ENCODE assay signal across 26 cellular contexts in the genomic region with DNA sequence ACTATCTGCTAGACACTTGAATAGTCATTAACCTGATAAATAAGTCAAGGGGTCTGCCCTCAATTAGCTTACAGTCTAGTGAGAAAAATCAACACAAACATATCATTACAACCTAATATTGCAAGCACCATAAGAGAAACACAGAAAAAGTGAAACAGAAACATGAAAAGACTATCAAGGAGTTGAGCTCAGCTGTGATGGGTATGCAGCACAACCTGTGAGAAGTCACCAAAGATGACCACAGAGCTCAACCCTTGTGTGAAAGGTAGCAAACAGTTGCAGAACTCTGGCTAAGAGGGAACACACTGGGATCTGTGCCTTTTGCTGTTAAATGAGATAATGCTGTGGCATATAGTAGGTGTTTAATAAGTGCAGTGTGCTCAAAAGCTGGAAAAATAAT.
"Had no signal": no experiment of that assay in that cellular context is flagged by ENCODE, and none has a peak within 500 bp of the region (broad histone marks: within the 10 kb centered on the region; RNA-seq: fewer than 3 reads in every experiment).

No MANE protein-coding gene starts in this region.

- H3K27me3 ChIP-seq: stomach, suprapubic skin, testis, thyroid gland, tibial artery, tibial nerve, transverse colon, upper lobe of left lung, upper lobe of right lung, vagina had no signal

- H3K27me3 Mint-ChIP-seq: stimulated activated memory B cell treated with anti-CD40 and anti-IgM and Interleukin-4, amounts not matched to agents 10 μg/mL and 1 μg/mL and 100 μg/mL, for 72 hours; stimulated activated naive CD8-positive, alpha-beta T cell treated with anti-CD3 and anti-CD28 coated beads, Interleukin-15, amount 100 ng/mL, for 72 hours had no signal

- H3K9me3 Mint-ChIP-seq: stimulated activated effector memory CD8-positive, alpha-beta T cell treated with anti-CD3 and anti-CD28 coated beads, Interleukin-12 subunit alpha, Interleukin-12 subunit beta, amount 100 ng/mL, for 72 hours; stimulated activated memory B cell treated with anti-CD40 and anti-IgM and Interleukin-4, amounts not matched to agents 10 μg/mL and 1 μg/mL and 100 μg/mL, for 72 hours; stimulated activated naive B cell treated with anti-CD40 and anti-IgM and Interleukin-4, amounts not matched to agents 10 μg/mL and 1 μg/mL and 100 μg/mL, for 72 hours; stimulated activated naive CD8-positive, alpha-beta T cell treated with anti-CD3 and anti-CD28 coated beads, Interleukin-15, Interleukin-2, amounts not matched to agents 100 ng/mL and 50 ng/mL, for 24 hours; type B pancreatic cell had no signal

- DNase-seq: stimulated activated CD4-positive, alpha-beta T cell treated with anti-CD3 and anti-CD28 coated beads, Interleukin-2, amount 100 ng/mL, for 48 hours; stimulated activated CD4-positive, alpha-beta T cell treated with anti-CD3 and anti-CD28 coated beads, Interleukin-4, amount 100 ng/mL, for 24 hours; stimulated activated CD4-positive, alpha-beta T cell treated with anti-CD3 and anti-CD28 coated beads, Interleukin-4, amount 100 ng/mL, for 4 hours; stimulated activated CD8-positive, alpha-beta memory T cell treated with anti-CD3 and anti-CD28 coated beads, Interleukin-4, amount 100 ng/mL, for 48 hours; stimulated activated naive B cell treated with anti-CD40 and anti-IgM and Interleukin-4, amounts not matched to agents 10 μg/mL and 1 μg/mL and 100 μg/mL, for 72 hours; stimulated activated naive CD4-positive, alpha-beta T cell; stimulated activated naive CD4-positive, alpha-beta T cell treated with Interleukin-2 at 50 U/mL for 16 hours; stimulated activated naive CD8-positive, alpha-beta T cell treated with anti-CD3 and anti-CD28 coated beads, Interleukin-15, amount 100 ng/mL, for 72 hours; stimulated activated naive CD8-positive, alpha-beta T cell treated with anti-CD3 and anti-CD28 coated beads, Interleukin-15, Interleukin-2, amounts not matched to agents 100 U/mL and 50 U/mL, for 24 hours; stomach; substantia nigra; testis; thyroid gland; tibial artery; transverse colon; upper lobe of left lung; upper lobe of right lung; uterus had no signal

- H3K4me1 ChIP-seq: stomach, suprapubic skin, testis, thyroid gland, tibial artery, tibial nerve, transverse colon, upper lobe of left lung, upper lobe of right lung, uterus, vagina had no signal

- H3K27ac ChIP-seq: stomach, suprapubic skin, testis, thoracic aorta, thyroid gland, tibial artery, tibial nerve, transverse colon, upper lobe of left lung, upper lobe of right lung, uterus, vagina had no signal

- H3K9me3 ChIP-seq: stomach, suprapubic skin, testis, thoracic aorta, thyroid gland, tibial artery, tibial nerve, transverse colon, upper lobe of left lung, upper lobe of right lung, uterus, vagina had no signal

- H3K36me3 Mint-ChIP-seq: stimulated activated effector memory CD8-positive, alpha-beta T cell treated with anti-CD3 and anti-CD28 coated beads, Interleukin-12 subunit alpha, Interleukin-12 subunit beta, amount 100 ng/mL, for 72 hours; stimulated activated memory B cell treated with anti-CD40 and anti-IgM and Interleukin-4, amounts not matched to agents 10 μg/mL and 1 μg/mL and 100 μg/mL, for 72 hours; stimulated activated naive B cell treated with anti-CD40 and anti-IgM and Interleukin-4, amounts not matched to agents 10 μg/mL and 1 μg/mL and 100 μg/mL, for 72 hours; type B pancreatic cell had no signal

- ATAC-seq: stimulated activated effector memory CD8-positive, alpha-beta T cell treated with anti-CD3 and anti-CD28 coated beads, Interleukin-12 subunit alpha, Interleukin-12 subunit beta, amount 100 ng/mL, for 72 hours; stimulated activated memory B cell treated with anti-CD40 and anti-IgM and Interleukin-4, amounts not matched to agents 10 μg/mL and 1 μg/mL and 100 μg/mL, for 72 hours; stimulated activated naive B cell treated with anti-CD40 and anti-IgM and Interleukin-4, amounts not matched to agents 10 μg/mL and 1 μg/mL and 100 μg/mL, for 72 hours; stimulated activated naive CD8-positive, alpha-beta T cell treated with anti-CD3 and anti-CD28 coated beads, Interleukin-15, amount 100 ng/mL, for 72 hours; stimulated activated naive CD8-positive, alpha-beta T cell treated with anti-CD3 and anti-CD28 coated beads, Interleukin-15, Interleukin-2, amounts not matched to agents 100 U/mL and 50 U/mL, for 24 hours; upper lobe of right lung had no signal

- H3K4me1 Mint-ChIP-seq: stimulated activated effector memory CD8-positive, alpha-beta T cell treated with anti-CD3 and anti-CD28 coated beads, Interleukin-12 subunit alpha, Interleukin-12 subunit beta, amount 100 ng/mL, for 72 hours; stimulated activated memory B cell treated with anti-CD40 and anti-IgM and Interleukin-4, amounts not matched to agents 10 μg/mL and 1 μg/mL and 100 μg/mL, for 72 hours; stimulated activated naive B cell treated with anti-CD40 and anti-IgM and Interleukin-4, amounts not matched to agents 10 μg/mL and 1 μg/mL and 100 μg/mL, for 72 hours; stimulated activated naive CD8-positive, alpha-beta T cell treated with anti-CD3 and anti-CD28 coated beads, Interleukin-15, amount 100 ng/mL, for 72 hours had no signal

- H3K27ac Mint-ChIP-seq: stimulated activated effector memory CD8-positive, alpha-beta T cell treated with anti-CD3 and anti-CD28 coated beads, Interleukin-12 subunit alpha, Interleukin-12 subunit beta, amount 100 ng/mL, for 72 hours; stimulated activated memory B cell treated with anti-CD40 and anti-IgM and Interleukin-4, amounts not matched to agents 10 μg/mL and 1 μg/mL and 100 μg/mL, for 72 hours; stimulated activated naive B cell treated with anti-CD40 and anti-IgM and Interleukin-4, amounts not matched to agents 10 μg/mL and 1 μg/mL and 100 μg/mL, for 72 hours; stimulated activated naive CD8-positive, alpha-beta T cell treated with anti-CD3 and anti-CD28 coated beads, Interleukin-15, amount 100 ng/mL, for 72 hours; stimulated activated naive CD8-positive, alpha-beta T cell treated with anti-CD3 and anti-CD28 coated beads, Interleukin-15, Interleukin-2, amounts not matched to agents 100 ng/mL and 50 ng/mL, for 24 hours; type B pancreatic cell had no signal

- H3K4me3 ChIP-seq: stomach, suprapubic skin, testis, thoracic aorta, thyroid gland, tibial artery, tibial nerve, transverse colon, upper lobe of left lung, upper lobe of right lung, uterus, vagina had no signal

- H3K36me3 ChIP-seq: stomach, suprapubic skin, thoracic aorta, thyroid gland, tibial artery, tibial nerve, transverse colon, upper lobe of left lung, upper lobe of right lung, uterus, vagina had no signal

- H3K4me3 Mint-ChIP-seq: stimulated activated effector memory CD8-positive, alpha-beta T cell treated with anti-CD3 and anti-CD28 coated beads, Interleukin-12 subunit alpha, Interleukin-12 subunit beta, amount 100 ng/mL, for 72 hours; stimulated activated memory B cell treated with anti-CD40 and anti-IgM and Interleukin-4, amounts not matched to agents 10 μg/mL and 1 μg/mL and 100 μg/mL, for 72 hours; stimulated activated naive B cell treated with anti-CD40 and anti-IgM and Interleukin-4, amounts not matched to agents 10 μg/mL and 1 μg/mL and 100 μg/mL, for 72 hours; stimulated activated naive CD8-positive, alpha-beta T cell treated with anti-CD3 and anti-CD28 coated beads, Interleukin-15, amount 100 ng/mL, for 72 hours; stimulated activated naive CD8-positive, alpha-beta T cell treated with anti-CD3 and anti-CD28 coated beads, Interleukin-15, Interleukin-2, amounts not matched to agents 100 ng/mL and 50 ng/mL, for 24 hours; type B pancreatic cell had no signal
